ENCODE assay signal across 21 cellular contexts in genomic region chr5:75331095-75332090, GRCh38. TPM values are rescaled to one million over a fixed set of nuclear protein-coding genes. Genes with fewer than 3 reads are reported as not detected.
DNase-seq lines count a peak whose midpoint lies in the region; ATAC-seq, FAIRE-seq and TF ChIP-seq lines count a peak whose summit lies in the region.
"Had no signal": no experiment of that assay in that cellular context is flagged by ENCODE, and none has a peak within 500 bp of the region (broad histone marks: within the 10 kb centered on the region; RNA-seq: fewer than 3 reads in every experiment).

No MANE protein-coding gene starts in this region.

- no peak for TF ChIP-seq POLR2A in GM12892 (IDR thresholded peaks at IDR 0.05; ENCODE audit: low read depth, low read length)

- no peaks in the 10 kb centered on the region for H4K20me1 ChIP-seq in neural progenitor cell (ENCODE audit: low read depth)
- H4K20me1 ChIP-seq: BLaER1 treated with 17β-estradiol and CSF1 and Interleukin-3, amounts not matched to agents 10 nM and 100 nM had no signal

- peaks cover 4% of the 10 kb centered on the region for H3K27me3 Mint-ChIP-seq in neural progenitor cell (ENCODE audit: insufficient read depth, low read depth)
- no peaks in the 10 kb centered on the region for H3K27me3 Mint-ChIP-seq in activated CD4-positive, alpha-beta T cell treated with anti-CD3 and anti-CD28 coated beads for 36 hours

- no peak overlapping the region for H3K4me3 Mint-ChIP-seq in neural progenitor cell
- H3K4me3 Mint-ChIP-seq in activated CD4-positive, alpha-beta T cell treated with anti-CD3 and anti-CD28 coated beads for 36 hours = no peak overlapping the region

- no peak overlapping the region for H3K9ac ChIP-seq in neural progenitor cell
- H3K9ac ChIP-seq: BLaER1 treated with 17β-estradiol and CSF1 and Interleukin-3, amounts not matched to agents 10 nM and 100 nM; GM23248 had no signal

- peaks cover 6% of the 10 kb centered on the region for H3F3A ChIP-seq in neural progenitor cell (ENCODE audit: low read depth)

- CTCF ChIA-PET in activated CD4-positive, alpha-beta T cell treated with anti-CD3 and anti-CD28 coated beads for 36 hours (lab: Charles Lee) = interaction anchor here (1.1 to 1.9 kb wide), 3 partner anchors 9 to 10 kb away, joined by 3 to 6 read pairs (median 5); no protein-coding TSS in a partner anchor

- H3K27ac ChIP-seq in VCaP (no peak overlapping the region), neural progenitor cell (no peak overlapping the region)
- H3K27ac ChIP-seq: BLaER1 treated with 17β-estradiol and CSF1 and Interleukin-3, amounts not matched to agents 10 nM and 100 nM; colonic mucosa; esophagus muscularis mucosa; GM23248; prostate gland; stomach; WERI-Rb-1 had no signal

- no peak for DNase-seq in GM06990 (ENCODE audit: extremely low read depth, insufficient read length)
- DNase-seq in Kasumi-1 (lab: John Stamatoyannopoulos, UW) = peak; percentile 7 to 51
- DNase-seq in neural progenitor cell (ENCODE audit: low spot score) = no peak
- no peak for DNase-seq in GM12892 (ENCODE audit: insufficient read length)
- no peak for DNase-seq in activated CD4-positive, alpha-beta T cell treated with anti-CD3 and anti-CD28 coated beads for 36 hours
- DNase-seq in iPS-NIHi11 (ENCODE audit: low spot score) = no peak
- DNase-seq: activated effector memory CD4-positive, alpha-beta T cell treated with anti-CD3 and anti-CD28 coated beads, Interleukin-2, amount 50 U/mL, for 16 hours; aorta; colonic mucosa; GM23248; hypothalamus; left cardiac atrium; NCI-H1694; stomach; SW 1271; WERI-Rb-1 had no signal

- FAIRE-seq in GM12892 (lab: Jason Lieb, UNC) = no peak

- POLR2A ChIA-PET in activated CD4-positive, alpha-beta T cell treated with anti-CD3 and anti-CD28 coated beads for 36 hours (lab: Charles Lee) = interaction anchor here (0.6 kb wide), 1 partner anchor 13 kb away, joined by 3 read pairs; no protein-coding TSS in a partner anchor

- no peak overlapping the region for H3K4me2 ChIP-seq in neural progenitor cell
- H3K4me2 ChIP-seq: BLaER1 treated with 17β-estradiol and CSF1 and Interleukin-3, amounts not matched to agents 10 nM and 100 nM had no signal

- peaks cover 7% of the 10 kb centered on the region for H3K4me1 ChIP-seq in neural progenitor cell
- H3K4me1 ChIP-seq: colonic mucosa, prostate gland had no signal

- ATAC-seq in activated CD4-positive, alpha-beta T cell treated with anti-CD3 and anti-CD28 coated beads for 36 hours = no peak
- ATAC-seq in HG03442 (IDR thresholded peaks at IDR 0.05; ENCODE audit: unreplicated experiment) = no peak
- ATAC-seq: left cardiac atrium had no signal

- H3K36me3 ChIP-seq in GM06990 (ENCODE audit: control insufficient read depth, insufficient read depth, low read length) (no peaks in the 10 kb centered on the region), neural progenitor cell (no peaks in the 10 kb centered on the region)
- H3K36me3 ChIP-seq: BLaER1 treated with 17β-estradiol and CSF1 and Interleukin-3, amounts not matched to agents 10 nM and 100 nM; colonic mucosa; esophagus muscularis mucosa; prostate gland; stomach; WERI-Rb-1 had no signal

- no peaks in the 10 kb centered on the region for H3K79me2 ChIP-seq in neural progenitor cell (ENCODE audit: low read depth)

- H3K4me3 ChIP-seq in GM06990 (replicated peaks; ENCODE audit: low read depth, low read length) (no peak overlapping the region), neural progenitor cell (no peak overlapping the region)
- H3K4me3 ChIP-seq: BLaER1 treated with 17β-estradiol and CSF1 and Interleukin-3, amounts not matched to agents 10 nM and 100 nM; colonic mucosa; esophagus muscularis mucosa; GM23248; prostate gland; stomach had no signal

- H3K9me3 ChIP-seq in neural progenitor cell (ENCODE audit: low read depth) = no peaks in the 10 kb centered on the region
- H3K9me3 ChIP-seq: colonic mucosa, esophagus muscularis mucosa, prostate gland, stomach had no signal

- H3K27ac Mint-ChIP-seq in neural progenitor cell = no peak overlapping the region
- H3K27ac Mint-ChIP-seq in activated CD4-positive, alpha-beta T cell treated with anti-CD3 and anti-CD28 coated beads for 36 hours = no peak overlapping the region

- H3K9me3 Mint-ChIP-seq in neural progenitor cell = peaks cover 6% of the 10 kb centered on the region
- H3K9me3 Mint-ChIP-seq in activated CD4-positive, alpha-beta T cell treated with anti-CD3 and anti-CD28 coated beads for 36 hours (ENCODE audit: low read depth) = no peaks in the 10 kb centered on the region

- intact Hi-C loops in activated CD4-positive, alpha-beta T cell treated with anti-CD3 and anti-CD28 coated beads for 36 hours (cut with DNase I, micrococcal nuclease) = loop anchor here in 1 of 2 experiments (10.0 kb wide), 2 partner anchors 923 to 1767 kb away; partner anchors contain the start of genes ANKRA2 and UTP15

- peak overlapping the region; percentile 68 for H2AFZ ChIP-seq in neural progenitor cell (replicated peaks)
- H2AFZ ChIP-seq: GM23248 had no signal

- TF ChIP-seq CTCF in GM06990 (IDR thresholded peaks at IDR 0.05; ENCODE audit: insufficient read depth, low read length, poor library complexity, severe bottlenecking) (peak; percentile 17), VCaP (conservative IDR thresholded peaks at IDR 0.05) (peak; percentile 17; the same call in 1 of the 2 replicates), neural progenitor cell (IDR thresholded peaks at IDR 0.05) (peak; percentile 20)

- no peaks in the 10 kb centered on the region for H3K27me3 ChIP-seq in GM06990 (replicated peaks; ENCODE audit: control insufficient read depth, insufficient read depth, low read length)
- no peaks in the 10 kb centered on the region for H3K27me3 ChIP-seq in neural progenitor cell
- H3K27me3 ChIP-seq: BLaER1 treated with 17β-estradiol and CSF1 and Interleukin-3, amounts not matched to agents 10 nM and 100 nM; colonic mucosa; esophagus muscularis mucosa; stomach had no signal

- no peaks in the 10 kb centered on the region for H3K36me3 Mint-ChIP-seq in neural progenitor cell
- H3K36me3 Mint-ChIP-seq in activated CD4-positive, alpha-beta T cell treated with anti-CD3 and anti-CD28 coated beads for 36 hours (ENCODE audit: low read depth) = no peaks in the 10 kb centered on the region

- H3K4me1 Mint-ChIP-seq in neural progenitor cell = no peaks in the 10 kb centered on the region
- H3K4me1 Mint-ChIP-seq in activated CD4-positive, alpha-beta T cell treated with anti-CD3 and anti-CD28 coated beads for 36 hours = no peaks in the 10 kb centered on the region

RNA-seq across cellular contexts. Expression of gene HMGCR, which starts 5.6 kb away (rescaled TPM):
- total RNA-seq in neural progenitor cell (ENCODE audit: low replicate concordance) = 227 and 248 TPM in 2 replicates
- 54.6 TPM for polyA plus RNA-seq in GM12892 (2012; ENCODE audit: missing spikeins)
- 10 to 100 TPM; 36.1 to 51.1 TPM for total RNA-seq in activated CD4-positive, alpha-beta T cell treated with anti-CD3 and anti-CD28 coated beads for 36 hours

Comparison
In these comparisons a context has a peak if more than half of its experiments do, and no peak if none do; other contexts are left out.
1. DNase-seq: peak in Kasumi-1 (2 of 2); none in GM06990 (single experiment), neural progenitor cell (single experiment), GM12892 (single experiment), activated CD4-positive, alpha-beta T cell treated with anti-CD3 and anti-CD28 coated beads for 36 hours (single experiment) and iPS-NIHi11 (single experiment).
2. Peak in every context shown above with its lines, with median percentiles within 50 percentile points of each other: CTCF ChIP-seq.